Comparison of ENCODE assay signal across 17 cellular contexts in the genomic region with DNA sequence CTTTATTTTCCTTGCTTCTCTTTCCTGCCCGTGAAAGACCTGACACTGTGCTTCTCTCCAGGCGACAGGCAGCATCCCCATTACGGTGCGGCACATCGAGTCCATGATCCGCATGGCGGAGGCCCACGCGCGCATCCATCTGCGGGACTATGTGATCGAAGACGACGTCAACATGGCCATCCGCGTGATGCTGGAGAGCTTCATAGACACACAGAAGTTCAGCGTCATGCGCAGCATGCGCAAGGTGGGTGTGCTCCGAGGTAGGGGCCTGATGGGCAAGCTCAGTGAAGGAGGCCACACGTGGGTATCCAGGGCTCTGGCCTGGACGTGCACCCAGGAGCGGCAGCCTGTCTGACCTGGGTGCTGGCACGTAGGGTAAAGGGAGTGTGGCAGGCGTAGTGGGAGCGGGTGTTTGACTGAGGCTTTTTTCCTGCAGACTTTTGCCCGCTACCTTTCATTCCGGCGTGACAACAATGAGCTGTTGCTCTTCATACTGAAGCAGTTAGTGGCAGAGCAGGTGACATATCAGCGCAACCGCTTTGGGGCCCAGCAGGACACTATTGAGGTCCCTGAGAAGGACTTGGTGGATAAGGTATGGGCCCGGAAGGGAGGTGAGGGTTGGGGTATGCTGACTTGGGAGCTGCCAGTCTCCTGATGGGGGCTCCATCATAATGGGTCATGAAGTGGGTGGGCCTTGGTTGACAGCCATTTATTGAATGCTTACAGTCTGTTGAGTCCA. TPM values are rescaled to one million over a fixed set of nuclear protein-coding genes. Genes with fewer than 3 reads are reported as not detected.
DNase-seq lines count a peak whose midpoint lies in the region; ATAC-seq, FAIRE-seq and TF ChIP-seq lines count a peak whose summit lies in the region.
"Had no signal": no experiment of that assay in that cellular context is flagged by ENCODE, and none has a peak within 500 bp of the region (broad histone marks: within the 10 kb centered on the region; RNA-seq: fewer than 3 reads in every experiment).

No MANE protein-coding gene starts in this region.

- no peak for TF ChIP-seq RAD21 in K562 (CRISPR knock-in tag; conservative IDR thresholded peaks at IDR 0.05 in 1 of 2, IDR thresholded peaks at IDR 0.05 in 1 of 2)

- H3K4me1 ChIP-seq in heart left ventricle (no peaks in the 10 kb centered on the region), K562 (replicated peaks in 1 of 2; ENCODE audit: control insufficient read depth in 2 of 2, insufficient read depth in 2 of 2, low read length in 2 of 2) (no peaks in the 10 kb centered on the region), upper lobe of right lung (no peaks in the 10 kb centered on the region)

- DNase-seq in cardiac septum (ENCODE audit: low spot score) (peak; percentile 63), heart left ventricle (no peak), K562 (ENCODE audit: extremely low read depth in 1 of 4, low spot score in 3 of 4) (no peak), nephron progenitor cell (no peak), upper lobe of right lung (peak; percentile 40)
- DNase-seq: Calu3; CD8-positive, alpha-beta T cell; DMS79 treated with DMSO at 0.1 percent for 48 hours; GM23248; HCEC 1CT had no signal

- H3K9me3 Mint-ChIP-seq in nephron progenitor cell, result no peaks in the 10 kb centered on the region
- H3K9me3 Mint-ChIP-seq: CD8-positive, alpha-beta T cell had no signal

- peak overlapping the region; percentile 17 for H3K27ac Mint-ChIP-seq in nephron progenitor cell
- H3K27ac Mint-ChIP-seq: B cell; CD8-positive, alpha-beta T cell had no signal

- H3K4me3 Mint-ChIP-seq in nephron progenitor cell, result no peak overlapping the region
- H3K4me3 Mint-ChIP-seq: B cell; CD8-positive, alpha-beta T cell had no signal

- FAIRE-seq in K562 (lab: Jason Lieb, UNC), result no peak
- FAIRE-seq: GM12892, GM18507, H54 had no signal

- peaks cover 0 to 45% (median 30%) of the 10 kb centered on the region in 9 donors for H3K36me3 ChIP-seq in heart left ventricle
- peaks cover 64% of the 10 kb centered on the region; the same call in 2 of the 3 replicates for H3K36me3 ChIP-seq in K562 (ENCODE audit: control insufficient read depth, insufficient read depth, low read length)
- peaks cover 10% of the 10 kb centered on the region for H3K36me3 ChIP-seq in upper lobe of right lung

- H3K27me3 Mint-ChIP-seq in nephron progenitor cell (ENCODE audit: low read depth, poor library complexity), result peaks cover 6% of the 10 kb centered on the region
- H3K27me3 Mint-ChIP-seq: B cell had no signal

- no peak overlapping the region for H3K27ac ChIP-seq in heart left ventricle
- H3K27ac ChIP-seq in K562 (ENCODE audit: extremely low read depth, low read depth, low read length), result no peak overlapping the region
- no peak overlapping the region for H3K27ac ChIP-seq in upper lobe of right lung
- H3K27ac ChIP-seq: BLaER1 treated with 17β-estradiol and CSF1 and Interleukin-3, amounts not matched to agents 10 nM and 100 nM; GM23248 had no signal

- H3K9me1 ChIP-seq in K562 (ENCODE audit: control insufficient read depth, insufficient read depth, low read length), result no peaks in the 10 kb centered on the region

- no TSS peak for BruUV-seq in K562 (replicated peaks; lab: Mats Ljungman, UMichigan)

- TF ChIP-seq EP300 in K562 (IDR thresholded peaks at IDR 0.05; ENCODE audit: low read length), result no peak

- no peak overlapping the region for H3K4me2 ChIP-seq in K562 (ENCODE audit: insufficient read depth, low read length)
- H3K4me2 ChIP-seq: BLaER1 treated with 17β-estradiol and CSF1 and Interleukin-3, amounts not matched to agents 10 nM and 100 nM had no signal

- H2AFZ ChIP-seq in K562 (ENCODE audit: low read depth, low read length), result no peak overlapping the region
- H2AFZ ChIP-seq: GM23248 had no signal

- peaks cover 63% of the 10 kb centered on the region for H3K36me3 Mint-ChIP-seq in nephron progenitor cell (ENCODE audit: low read depth)

- no peak for TF ChIP-seq CTCF in heart left ventricle (IDR thresholded peaks at IDR 0.05)
- no peak for TF ChIP-seq CTCF in K562 (IDR thresholded peaks at IDR 0.05 in 2 of 3, conservative IDR thresholded peaks at IDR 0.05 in 1 of 3; ENCODE audit: insufficient read depth in 2 of 3, low read depth in 1 of 3, low read length in 3 of 3)
- TF ChIP-seq CTCF in nephron progenitor cell (IDR thresholded peaks at IDR 0.05), result no peak
- TF ChIP-seq CTCF in upper lobe of right lung (IDR thresholded peaks at IDR 0.05), result no peak

- WGBS in heart left ventricle, 4 donors, result 96 to 97% (median 97%) methylated on average over 31 to 32 of the region's 32 CpGs
- WGBS in K562 (ENCODE audit: insufficient coverage, low coverage, missing lambda C conversion rate), result 96% methylated on average over 22 of the region's 32 CpGs

- no peaks in the 10 kb centered on the region for H3K9me3 ChIP-seq in heart left ventricle
- H3K9me3 ChIP-seq in K562 (replicated peaks; ENCODE audit: control insufficient read depth, insufficient read depth, low read depth, low read length), result no peaks in the 10 kb centered on the region
- H3K9me3 ChIP-seq in upper lobe of right lung, result no peaks in the 10 kb centered on the region
- H3K9me3 ChIP-seq: BLaER1 treated with 17β-estradiol and CSF1 and Interleukin-3, amounts not matched to agents 10 nM and 100 nM had no signal

- no peak for ATAC-seq in heart left ventricle
- no peak for ATAC-seq in K562
- ATAC-seq in upper lobe of right lung, result no peak
- ATAC-seq in HG03565 (IDR thresholded peaks at IDR 0.05; ENCODE audit: unreplicated experiment), result no peak
- ATAC-seq in SK-N-SH treated with all-trans-retinoic acid at 6 μM for 48 hours, result no peak
- ATAC-seq: CD8-positive, alpha-beta T cell had no signal

- CTCF ChIA-PET in K562 (lab: Yijun Ruan, JAX; ENCODE audit: low intra/inter-chr PET ratio), result no interaction called here

- TF ChIP-seq POLR2A in heart left ventricle (IDR thresholded peaks at IDR 0.05) (no peak), K562 (conservative IDR thresholded peaks at IDR 0.05) (no peak)

- H3K4me3 ChIP-seq in heart left ventricle, result no peak overlapping the region
- H3K4me3 ChIP-seq in K562, result no peak overlapping the region
- H3K4me3 ChIP-seq in upper lobe of right lung, result no peak overlapping the region
- H3K4me3 ChIP-seq: BLaER1 treated with 17β-estradiol and CSF1 and Interleukin-3, amounts not matched to agents 10 nM and 100 nM; GM23248 had no signal

- no peaks in the 10 kb centered on the region for H3K79me2 ChIP-seq in K562 (ENCODE audit: control insufficient read depth, insufficient read depth, low read length)

- H4K20me1 ChIP-seq in K562 (replicated peaks; ENCODE audit: control insufficient read depth, insufficient read depth, low read length), result no peaks in the 10 kb centered on the region; the same call in 1 of the 2 replicates

- no peaks in the 10 kb centered on the region for H3K4me1 Mint-ChIP-seq in nephron progenitor cell
- H3K4me1 Mint-ChIP-seq: B cell had no signal

- in situ Hi-C loops in K562 (cut with MboI), result no loop called here

- H3K27me3 ChIP-seq in heart left ventricle (no peaks in the 10 kb centered on the region), K562 (ENCODE audit: control insufficient read depth in 2 of 2, insufficient read depth in 2 of 2, low read length in 2 of 2) (no peaks in the 10 kb centered on the region), upper lobe of right lung (no peaks in the 10 kb centered on the region)
- H3K27me3 ChIP-seq: BLaER1 treated with 17β-estradiol and CSF1 and Interleukin-3, amounts not matched to agents 10 nM and 100 nM had no signal

- no peak overlapping the region; a peak in 1 of 4 replicates for H3K9ac ChIP-seq in K562 (ENCODE audit: insufficient read depth in 1 of 2, low read depth in 2 of 2, low read length in 2 of 2)
- H3K9ac ChIP-seq: BLaER1 treated with 17β-estradiol and CSF1 and Interleukin-3, amounts not matched to agents 10 nM and 100 nM; GM23248 had no signal

- intact Hi-C loops in cardiac septum (cut with DNase I) (no loop called here), heart left ventricle (cut with DNase I) (no loop called here), K562 (cut with micrococcal nuclease) (no loop called here), upper lobe of right lung (cut with DNase I) (no loop called here)

- POLR2A ChIA-PET in K562 (lab: Yijun Ruan, JAX), result interaction anchor here (0.8 to 3.1 kb wide), 5 partner anchors 9 to 63 kb away, joined by 3 to 18 read pairs (median 5); a partner anchor contains a TSS

RNA-seq across cellular contexts. Expression of a gene that starts 8.2 kb away (rescaled TPM):
- total RNA-seq in cardiac septum (2.2 TPM), heart left ventricle (1 to 10 TPM in 8 of 9 donors, under 1 TPM in 1; 1.00 to 4.1 (median 2.1) TPM), K562 (2014; rRNA removed) (52.5 and 59.1 TPM in 2 replicates), K562 (2014; rRNA removed; fragmentation: Illumina TruSeq; extraction: Trizol) (16.1 TPM in 2 replicates), K562 (2015; rRNA removed; fragmentation: Illumina TruSeq; extraction: Trizol) (21.9 and 22.3 TPM in 2 replicates), K562 (2021) (39.6 and 42.4 TPM in 2 replicates), upper lobe of right lung (3.7 TPM)
- polyA plus RNA-seq in heart left ventricle (1 to 10 TPM in 1 of 2 donors, under 1 TPM in 1; 0.72 to 3.2 TPM), K562 (2011; rRNA removed) (19.2 and 20.3 TPM in 2 replicates), K562 (2014; fragmentation: Illumina TruSeq; extraction: Trizol) (22.1 and 27.7 TPM in 2 replicates), K562 (2014; fragmentation: Nextera tagmentation; extraction: Ambion mirVana) (under 1 TPM; 0.03 to 0.07 TPM), K562 (2014; rRNA removed) (49.0 and 50.3 TPM in 2 replicates)
- 17.2 and 34.9 TPM in 2 replicates for total RNA-seq in K562 (2011; cell fraction: chromatin; rRNA removed; ENCODE audit: low replicate concordance)
- total RNA-seq in K562 (2011; cell fraction: nucleolus; rRNA removed), result 47.0 and 49.4 TPM in 2 replicates
- 23.7 and 31.7 TPM in 2 replicates for total RNA-seq in K562 (2011; cell fraction: nucleoplasm; rRNA removed)
- 19.5 and 45.6 TPM in 2 replicates for polyA plus RNA-seq in K562 (2011; cell fraction: cytosol; rRNA removed)
- 22.1 and 37.7 TPM in 2 replicates for polyA plus RNA-seq in K562 (2011; cell fraction: nucleus; rRNA removed)
- polyA plus RNA-seq in K562 (2012), result 18.9 and 20.5 TPM in 2 replicates
- 12.9 and 14.7 TPM in 2 replicates for polyA minus RNA-seq in K562 (2011; rRNA and poly(A)+ RNA removed)
- polyA minus RNA-seq in K562 (2011; cell fraction: cytosol; rRNA and poly(A)+ RNA removed), result 16.8 and 18.6 TPM in 2 replicates
- polyA minus RNA-seq in K562 (2011; cell fraction: nucleus; rRNA and poly(A)+ RNA removed), result 9.6 and 11.8 TPM in 2 replicates

RNA-seq across cellular contexts. Expression of a gene that starts 22.6 kb away (rescaled TPM):
- total RNA-seq in cardiac septum (5.5 TPM), heart left ventricle (10 to 100 TPM in 1 of 9 donors, 1 to 10 TPM in 8; 4.0 to 12.4 (median 7.3) TPM), K562 (2014; rRNA removed) (114 and 127 TPM in 2 replicates), K562 (2014; rRNA removed; fragmentation: Illumina TruSeq; extraction: Trizol) (42.8 and 53.3 TPM in 2 replicates), K562 (2015; rRNA removed; fragmentation: Illumina TruSeq; extraction: Trizol) (74.8 and 78.4 TPM in 2 replicates), K562 (2021) (132 and 139 TPM in 2 replicates), upper lobe of right lung (4.8 TPM)
- polyA plus RNA-seq in heart left ventricle (1 to 10 TPM; 1.8 to 5.3 TPM), K562 (2011; rRNA removed) (85.3 and 107 TPM in 2 replicates), K562 (2014; fragmentation: Illumina TruSeq; extraction: Trizol) (67.5 and 83.1 TPM in 2 replicates), K562 (2014; fragmentation: Nextera tagmentation; extraction: Ambion mirVana) (1 to 10 TPM; 5.8 to 5.9 TPM), K562 (2014; rRNA removed) (76.5 and 83.7 TPM in 2 replicates)
- total RNA-seq in K562 (2011; cell fraction: chromatin; rRNA removed; ENCODE audit: low replicate concordance), result 47.8 and 103 TPM in 2 replicates
- total RNA-seq in K562 (2011; cell fraction: nucleolus; rRNA removed), result 73.3 and 75.2 TPM in 2 replicates
- total RNA-seq in K562 (2011; cell fraction: nucleoplasm; rRNA removed), result 58.3 and 58.7 TPM in 2 replicates
- 111 and 139 TPM in 2 replicates for polyA plus RNA-seq in K562 (2011; cell fraction: cytosol; rRNA removed)
- polyA plus RNA-seq in K562 (2011; cell fraction: nucleus; rRNA removed), result 97.8 and 104 TPM in 2 replicates
- polyA plus RNA-seq in K562 (2012), result 69.7 and 85.9 TPM in 2 replicates
- 93.0 and 140 TPM in 2 replicates for polyA minus RNA-seq in K562 (2011; rRNA and poly(A)+ RNA removed)
- 127 and 131 TPM in 2 replicates for polyA minus RNA-seq in K562 (2011; cell fraction: cytosol; rRNA and poly(A)+ RNA removed)
- polyA minus RNA-seq in K562 (2011; cell fraction: nucleus; rRNA and poly(A)+ RNA removed), result 35.5 and 49.1 TPM in 2 replicates

RNA-seq across cellular contexts. Expression of a gene that starts 30.3 kb away (rescaled TPM):
- total RNA-seq in cardiac septum, result 17.3 TPM
- total RNA-seq in heart left ventricle, result 10 to 100 TPM; 13.4 to 29.0 (median 20.4) TPM
- 10 to 100 TPM; 16.1 to 27.8 TPM for polyA plus RNA-seq in heart left ventricle
- total RNA-seq in K562 (2011; cell fraction: chromatin; rRNA removed; ENCODE audit: low replicate concordance), result 9.3 and 35.1 TPM in 2 replicates
- total RNA-seq in K562 (2011; cell fraction: nucleolus; rRNA removed), result 40.4 and 44.2 TPM in 2 replicates
- total RNA-seq in K562 (2011; cell fraction: nucleoplasm; rRNA removed), result 25.4 and 30.3 TPM in 2 replicates
- total RNA-seq in K562 (2014; rRNA removed), result 18.6 and 23.2 TPM in 2 replicates
- 3.7 and 7.3 TPM in 2 replicates for total RNA-seq in K562 (2014; rRNA removed; fragmentation: Illumina TruSeq; extraction: Trizol)
- 9.2 and 10.3 TPM in 2 replicates for total RNA-seq in K562 (2015; rRNA removed; fragmentation: Illumina TruSeq; extraction: Trizol)
- total RNA-seq in K562 (2021), result 19.4 and 21.5 TPM in 2 replicates
- 13.9 and 18.2 TPM in 2 replicates for polyA plus RNA-seq in K562 (2011; rRNA removed)
- 26.2 and 45.0 TPM in 2 replicates for polyA plus RNA-seq in K562 (2011; cell fraction: cytosol; rRNA removed)
- polyA plus RNA-seq in K562 (2011; cell fraction: nucleus; rRNA removed), result 43.6 and 57.3 TPM in 2 replicates
- 14.2 and 17.5 TPM in 2 replicates for polyA plus RNA-seq in K562 (2012)
- 11.1 and 13.2 TPM in 2 replicates for polyA plus RNA-seq in K562 (2014; fragmentation: Illumina TruSeq; extraction: Trizol)
- 1 to 10 TPM in 1 of 2 experiments, under 1 TPM in 1; 0.66 to 1.4 TPM for polyA plus RNA-seq in K562 (2014; fragmentation: Nextera tagmentation; extraction: Ambion mirVana)
- polyA plus RNA-seq in K562 (2014; rRNA removed), result 16.7 and 19.5 TPM in 2 replicates
- polyA minus RNA-seq in K562 (2011; rRNA and poly(A)+ RNA removed), result 7.6 and 11.4 TPM in 2 replicates
- polyA minus RNA-seq in K562 (2011; cell fraction: cytosol; rRNA and poly(A)+ RNA removed), result 9.7 and 14.2 TPM in 2 replicates
- 9.0 and 15.6 TPM in 2 replicates for polyA minus RNA-seq in K562 (2011; cell fraction: nucleus; rRNA and poly(A)+ RNA removed)
- 40.6 TPM for total RNA-seq in upper lobe of right lung

RNA-seq across cellular contexts. Expression of a gene that starts 51.9 kb away (rescaled TPM):
- total RNA-seq in cardiac septum (25.5 TPM), heart left ventricle (10 to 100 TPM; 15.4 to 39.3 (median 30.9) TPM), K562 (2014; rRNA removed) (0.68 and 1.0 TPM in 2 replicates), K562 (2014; rRNA removed; fragmentation: Illumina TruSeq; extraction: Trizol) (0.25 and 0.26 TPM in 2 replicates), K562 (2015; rRNA removed; fragmentation: Illumina TruSeq; extraction: Trizol) (0.29 and 0.30 TPM in 2 replicates), K562 (2021) (1.6 and 1.9 TPM in 2 replicates), upper lobe of right lung (47.5 TPM)
- polyA plus RNA-seq in heart left ventricle (10 to 100 TPM; 29.3 to 35.3 TPM), K562 (2011; rRNA removed) (1.2 and 1.7 TPM in 2 replicates), K562 (2014; fragmentation: Illumina TruSeq; extraction: Trizol) (0.42 and 1.1 TPM in 2 replicates), K562 (2014; fragmentation: Nextera tagmentation; extraction: Ambion mirVana) (under 1 TPM in 1 of 2 experiments, not detected in 1; 0.04 TPM), K562 (2014; rRNA removed) (1.4 and 2.3 TPM in 2 replicates)
- 7.7 and 16.8 TPM in 2 replicates for total RNA-seq in K562 (2011; cell fraction: chromatin; rRNA removed; ENCODE audit: low replicate concordance)
- 13.7 and 16.5 TPM in 2 replicates for total RNA-seq in K562 (2011; cell fraction: nucleolus; rRNA removed)
- total RNA-seq in K562 (2011; cell fraction: nucleoplasm; rRNA removed), result 6.9 and 9.3 TPM in 2 replicates
- polyA plus RNA-seq in K562 (2011; cell fraction: cytosol; rRNA removed), result 1.3 and 2.5 TPM in 2 replicates
- 14.3 and 22.2 TPM in 2 replicates for polyA plus RNA-seq in K562 (2011; cell fraction: nucleus; rRNA removed)
- 1.7 and 6.1 TPM in 2 replicates for polyA plus RNA-seq in K562 (2012)
- polyA minus RNA-seq in K562 (2011; rRNA and poly(A)+ RNA removed), result 0.60 and 0.95 TPM in 2 replicates
- 1.0 and 2.4 TPM in 2 replicates for polyA minus RNA-seq in K562 (2011; cell fraction: cytosol; rRNA and poly(A)+ RNA removed)
- polyA minus RNA-seq in K562 (2011; cell fraction: nucleus; rRNA and poly(A)+ RNA removed), result 4.1 and 5.9 TPM in 2 replicates

Comparison
In these comparisons a context has a peak if more than half of its experiments do, and no peak if none do; other contexts are left out.
1. DNase-seq: peak in cardiac septum (single experiment) and upper lobe of right lung (single experiment); none in heart left ventricle (0 of 5), K562 (0 of 4) and nephron progenitor cell (single experiment).